ENCODE assay signal across 17 cellular contexts in the genomic region with DNA sequence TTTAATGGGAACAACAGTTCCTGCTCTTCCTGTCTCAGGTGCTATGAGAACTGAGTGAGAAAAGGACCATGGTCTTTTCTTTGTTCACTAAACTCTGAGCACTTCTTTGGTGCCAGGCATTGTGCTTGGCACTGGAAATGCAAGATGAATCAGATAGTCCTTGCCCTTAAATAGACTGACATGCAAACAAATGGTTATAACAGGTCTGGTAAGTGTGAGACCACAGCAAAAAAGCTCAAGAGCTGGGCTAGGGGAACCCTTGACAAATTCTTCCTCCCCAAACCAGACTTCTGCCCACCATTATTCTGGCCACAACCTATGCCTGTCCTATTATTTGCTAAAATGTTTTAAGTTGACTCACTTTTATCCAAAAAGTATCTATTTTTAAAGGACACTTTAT. TPM values are rescaled to one million over a fixed set of nuclear protein-coding genes. Genes with fewer than 3 reads are reported as not detected.
A peak's percentile ranks its signal among the peaks of the same experiment; 100 is the strongest.
DNase-seq lines count a peak whose midpoint lies in the region; ATAC-seq and TF ChIP-seq lines count a peak whose summit lies in the region.
"Had no signal": no experiment of that assay in that cellular context is flagged by ENCODE, and none has a peak within 500 bp of the region (broad histone marks: within the 10 kb centered on the region; RNA-seq: fewer than 3 reads in every experiment).

No MANE protein-coding gene starts in this region.

- no peak for DNase-seq in activated naive CD4-positive, alpha-beta T cell treated with anti-CD3 and anti-CD28 coated beads for 36 hours
- DNase-seq in activated naive CD4-positive, alpha-beta T cell treated with Interleukin-2 at 50 U/mL for 16 hours = no peak
- DNase-seq in HL-60 (ENCODE audit: low read depth in 1 of 2, low spot score in 1 of 2) (no peak), hippocampal formation (lab: John Stamatoyannopoulos, UW) (no peak), T-helper 9 cell (no peak)
- no peak for DNase-seq in activated naive CD8-positive, alpha-beta T cell treated with anti-CD3 and anti-CD28 coated beads, Interleukin-2, amount 50 U/mL, for 24 hours
- no peak for DNase-seq in stimulated activated effector memory CD8-positive, alpha-beta T cell treated with anti-CD3 and anti-CD28 coated beads, Interleukin-12 subunit alpha, Interleukin-12 subunit beta, amount 100 ng/mL, for 72 hours (ENCODE audit: low spot score in 2 of 2)
- DNase-seq: MV-4-11, NCI-H1417 treated with DMSO at 0.1 percent for 48 hours, NCI-H2029, NCI-H2171, NCI-H446, NCI-H69, PC-3, SJCRH30 had no signal

- CTCF ChIA-PET in activated naive CD4-positive, alpha-beta T cell treated with anti-CD3 and anti-CD28 coated beads for 36 hours (lab: Charles Lee) = no interaction called here

- peak overlapping the region; percentile 18 for H3K27ac Mint-ChIP-seq in activated naive CD4-positive, alpha-beta T cell treated with anti-CD3 and anti-CD28 coated beads for 36 hours
- peak overlapping the region; percentile 26 for H3K27ac Mint-ChIP-seq in activated naive CD8-positive, alpha-beta T cell treated with anti-CD3 and anti-CD28 coated beads, Interleukin-2, amount 50 U/mL, for 24 hours
- peak overlapping the region; percentile 12 for H3K27ac Mint-ChIP-seq in stimulated activated effector memory CD8-positive, alpha-beta T cell treated with anti-CD3 and anti-CD28 coated beads, Interleukin-12 subunit alpha, Interleukin-12 subunit beta, amount 100 ng/mL, for 72 hours

- no peak overlapping the region for H3K4me3 ChIP-seq in HL-60 (replicated peaks; ENCODE audit: insufficient read depth, low read length)
- H3K4me3 ChIP-seq: HAP-1, SJCRH30 had no signal

- no peak for ATAC-seq in activated naive CD8-positive, alpha-beta T cell treated with anti-CD3 and anti-CD28 coated beads, Interleukin-2, amount 50 U/mL, for 24 hours
- no peak for ATAC-seq in stimulated activated effector memory CD8-positive, alpha-beta T cell treated with anti-CD3 and anti-CD28 coated beads, Interleukin-12 subunit alpha, Interleukin-12 subunit beta, amount 100 ng/mL, for 72 hours
- no peak for ATAC-seq in GM21528 (IDR thresholded peaks at IDR 0.05; ENCODE audit: low FRiP score, unreplicated experiment)
- ATAC-seq: PC-3 had no signal

- H3K4me1 Mint-ChIP-seq in activated naive CD4-positive, alpha-beta T cell treated with anti-CD3 and anti-CD28 coated beads for 36 hours (ENCODE audit: low read depth) = peaks cover 68% of the 10 kb centered on the region
- H3K4me1 Mint-ChIP-seq in activated naive CD8-positive, alpha-beta T cell treated with anti-CD3 and anti-CD28 coated beads, Interleukin-2, amount 50 U/mL, for 24 hours = peaks cover 84% of the 10 kb centered on the region
- peaks cover 70% of the 10 kb centered on the region for H3K4me1 Mint-ChIP-seq in stimulated activated effector memory CD8-positive, alpha-beta T cell treated with anti-CD3 and anti-CD28 coated beads, Interleukin-12 subunit alpha, Interleukin-12 subunit beta, amount 100 ng/mL, for 72 hours

- H3K36me3 Mint-ChIP-seq in activated naive CD4-positive, alpha-beta T cell treated with anti-CD3 and anti-CD28 coated beads for 36 hours (ENCODE audit: low read depth) = peaks cover 94% of the 10 kb centered on the region
- peaks cover 94% of the 10 kb centered on the region for H3K36me3 Mint-ChIP-seq in activated naive CD8-positive, alpha-beta T cell treated with anti-CD3 and anti-CD28 coated beads, Interleukin-2, amount 50 U/mL, for 24 hours (ENCODE audit: low read depth)
- H3K36me3 Mint-ChIP-seq in stimulated activated effector memory CD8-positive, alpha-beta T cell treated with anti-CD3 and anti-CD28 coated beads, Interleukin-12 subunit alpha, Interleukin-12 subunit beta, amount 100 ng/mL, for 72 hours = peaks cover 100% of the 10 kb centered on the region

- no peak for TF ChIP-seq CTCF in HL-60 (IDR thresholded peaks at IDR 0.05; ENCODE audit: insufficient read depth, low read length)

- peak overlapping the region; percentile 96 for H3K27ac ChIP-seq in HL-60 (replicated peaks)
- H3K27ac ChIP-seq: SJCRH30 had no signal

- intact Hi-C loops in activated naive CD4-positive, alpha-beta T cell treated with anti-CD3 and anti-CD28 coated beads for 36 hours (cut with micrococcal nuclease) = no loop called here

- no peak overlapping the region for H3K4me3 Mint-ChIP-seq in activated naive CD4-positive, alpha-beta T cell treated with anti-CD3 and anti-CD28 coated beads for 36 hours
- H3K4me3 Mint-ChIP-seq in activated naive CD8-positive, alpha-beta T cell treated with anti-CD3 and anti-CD28 coated beads, Interleukin-2, amount 50 U/mL, for 24 hours = peak overlapping the region; percentile 98
- H3K4me3 Mint-ChIP-seq in stimulated activated effector memory CD8-positive, alpha-beta T cell treated with anti-CD3 and anti-CD28 coated beads, Interleukin-12 subunit alpha, Interleukin-12 subunit beta, amount 100 ng/mL, for 72 hours = peak overlapping the region; percentile 93

- no peaks in the 10 kb centered on the region for H3K27me3 ChIP-seq in HL-60 (ENCODE audit: insufficient read depth, poor library complexity, severe bottlenecking)

- H3K27me3 Mint-ChIP-seq in activated naive CD4-positive, alpha-beta T cell treated with anti-CD3 and anti-CD28 coated beads for 36 hours (ENCODE audit: low read depth) = no peaks in the 10 kb centered on the region
- H3K27me3 Mint-ChIP-seq in activated naive CD8-positive, alpha-beta T cell treated with anti-CD3 and anti-CD28 coated beads, Interleukin-2, amount 50 U/mL, for 24 hours = no peaks in the 10 kb centered on the region

- no peaks in the 10 kb centered on the region for H3K9me3 Mint-ChIP-seq in activated naive CD4-positive, alpha-beta T cell treated with anti-CD3 and anti-CD28 coated beads for 36 hours
- no peaks in the 10 kb centered on the region for H3K9me3 Mint-ChIP-seq in activated naive CD8-positive, alpha-beta T cell treated with anti-CD3 and anti-CD28 coated beads, Interleukin-2, amount 50 U/mL, for 24 hours
- H3K9me3 Mint-ChIP-seq in stimulated activated effector memory CD8-positive, alpha-beta T cell treated with anti-CD3 and anti-CD28 coated beads, Interleukin-12 subunit alpha, Interleukin-12 subunit beta, amount 100 ng/mL, for 72 hours = no peaks in the 10 kb centered on the region

RNA-seq across cellular contexts. Expression of a gene that starts 5.1 kb away (rescaled TPM):
- 100 to 1,000 TPM; 116 to 117 TPM for total RNA-seq in activated naive CD4-positive, alpha-beta T cell treated with anti-CD3 and anti-CD28 coated beads for 36 hours

RNA-seq across cellular contexts. Expression of a gene that starts 31.4 kb away (rescaled TPM):
- total RNA-seq in activated naive CD4-positive, alpha-beta T cell treated with anti-CD3 and anti-CD28 coated beads for 36 hours = 1 to 10 TPM; 1.0 TPM
- total RNA-seq: PC-3, SJCRH30 had no signal

RNA-seq across cellular contexts. Expression of a gene that starts 38.5 kb away (rescaled TPM):
- total RNA-seq in activated naive CD4-positive, alpha-beta T cell treated with anti-CD3 and anti-CD28 coated beads for 36 hours = under 1 TPM; 0.74 to 0.99 TPM

RNA-seq across cellular contexts. Expression of a gene that starts 40.9 kb away (rescaled TPM):
- not detected for total RNA-seq in activated naive CD4-positive, alpha-beta T cell treated with anti-CD3 and anti-CD28 coated beads for 36 hours
- total RNA-seq: PC-3, SJCRH30 had no signal
